Comparison of ENCODE assay signal across 25 cellular contexts in genomic region chr17:34710226-34710625, GRCh38.
DNase-seq lines count a peak whose midpoint lies in the region; ATAC-seq and TF ChIP-seq lines count a peak whose summit lies in the region.
"Had no signal": no experiment of that assay in that cellular context is flagged by ENCODE, and none has a peak within 500 bp of the region (broad histone marks: within the 10 kb centered on the region; RNA-seq: fewer than 3 reads in every experiment).

No MANE protein-coding gene starts in this region.

- peaks cover 2 to 3% of the 10 kb centered on the region in 2 experiments; a peak in 4 of 5 replicates for H3K9me3 Mint-ChIP-seq in H9
- peaks cover 7% of the 10 kb centered on the region for H3K9me3 Mint-ChIP-seq in chondrocyte (ENCODE audit: low read depth)
- peaks cover 0 to 2% (median 0%) of the 10 kb centered on the region in 7 donors for H3K9me3 Mint-ChIP-seq in CD14-positive monocyte

- no peak overlapping the region for H2BK20ac ChIP-seq in H9 (ENCODE audit: low read depth, low read length, poor library complexity, severe bottlenecking)

- DNase-seq in H9, result peak; percentile 10
- peak; percentile 69 for DNase-seq in chondrocyte (ENCODE audit: low spot score)
- peak; percentile 87 for DNase-seq in esophagus muscularis mucosa (ENCODE audit: extremely low spot score)
- no peak for DNase-seq in caudate nucleus (lab: John Stamatoyannopoulos, UW)
- DNase-seq in AML-193 (lab: John Stamatoyannopoulos, UW), result no peak
- no peak for DNase-seq in CD14-positive monocyte (ENCODE audit: low spot score)
- DNase-seq: 8988T; ACHN; CD4-positive, alpha-beta memory T cell; CD4-positive, CD25-positive, alpha-beta regulatory T cell; CD8-positive, alpha-beta memory T cell; COR-L47; DMS 273 treated with DMSO at 0.1 percent for 48 hours; DMS153; DMS53; DMS79; DND-41; EL; GDM1 had no signal

- H3K4me3 ChIP-seq in esophagus muscularis mucosa, result no peak overlapping the region
- H3K4me3 ChIP-seq in neural cell (ENCODE audit: low read length), result no peak overlapping the region
- H3K4me3 ChIP-seq: BLaER1 treated with 17β-estradiol and CSF1 and Interleukin-3, amounts not matched to agents 10 nM and 100 nM; GM12878 had no signal

- H3K4me3 Mint-ChIP-seq in H9, result no peak overlapping the region
- no peak overlapping the region for H3K4me3 Mint-ChIP-seq in chondrocyte (ENCODE audit: unreplicated experiment)
- no peak overlapping the region for H3K4me3 Mint-ChIP-seq in CD14-positive monocyte
- H3K4me3 Mint-ChIP-seq: B cell; CD4-positive, alpha-beta memory T cell; CD4-positive, CD25-positive, alpha-beta regulatory T cell; CD8-positive, alpha-beta memory T cell had no signal

- no peak overlapping the region for H2BK120ac ChIP-seq in H9 (ENCODE audit: low read depth, low read length, poor library complexity, severe bottlenecking)

- no peak overlapping the region for H3K4ac ChIP-seq in H9 (ENCODE audit: low read depth, low read length)

- H3K56ac ChIP-seq in H9 (ENCODE audit: insufficient read length, low read depth, low read length), result no peak overlapping the region

- H3K27ac ChIP-seq in H9 (ENCODE audit: insufficient read length, low read depth, low read length) (no peak overlapping the region), esophagus muscularis mucosa (replicated peaks in 1 of 4) (no peak overlapping the region), neural cell (ENCODE audit: low read length) (peak overlapping the region; percentile 73), caudate nucleus (ENCODE audit: low read depth, low read length) (no peak overlapping the region)
- H3K27ac ChIP-seq: BLaER1 treated with 17β-estradiol and CSF1 and Interleukin-3, amounts not matched to agents 10 nM and 100 nM; C4-2B had no signal

- no peak for TF ChIP-seq RAD21 in neural cell (conservative IDR thresholded peaks at IDR 0.05)

- no peak overlapping the region for H2AK5ac ChIP-seq in H9 (ENCODE audit: insufficient read length, low read length)

- H3K27me3 Mint-ChIP-seq in H9 (ENCODE audit: low read depth) (peaks cover 38% of the 10 kb centered on the region), chondrocyte (ENCODE audit: low read depth) (peaks cover 6% of the 10 kb centered on the region), CD14-positive monocyte (ENCODE audit: low read depth in 3 of 3) (peaks cover 4% of the 10 kb centered on the region in 3 donors)

- H3K4me2 ChIP-seq in H9 (ENCODE audit: insufficient read depth, insufficient read length, low read length) (no peak overlapping the region), neural cell (ENCODE audit: low read length) (no peak overlapping the region)
- H3K4me2 ChIP-seq: BLaER1 treated with 17β-estradiol and CSF1 and Interleukin-3, amounts not matched to agents 10 nM and 100 nM had no signal

- no peak overlapping the region for H3T11ph ChIP-seq in H9 (ENCODE audit: low read length)

- TF ChIP-seq CTCF in H9 (conservative IDR thresholded peaks at IDR 0.05), result no peak
- no peak for TF ChIP-seq CTCF in chondrocyte (IDR thresholded peaks at IDR 0.05)
- TF ChIP-seq CTCF in esophagus muscularis mucosa (IDR thresholded peaks at IDR 0.05), result no peak
- no peak for TF ChIP-seq CTCF in neural cell (IDR thresholded peaks at IDR 0.05; ENCODE audit: poor library complexity, severe bottlenecking)
- no peak for TF ChIP-seq CTCF in CD14-positive monocyte (IDR thresholded peaks at IDR 0.05)

- H3K14ac ChIP-seq in H9 (ENCODE audit: insufficient read depth, low read length), result no peak overlapping the region

- no peaks in the 10 kb centered on the region for H3K36me3 ChIP-seq in esophagus muscularis mucosa
- H3K36me3 ChIP-seq in neural cell (ENCODE audit: insufficient read depth, low read length), result no peaks in the 10 kb centered on the region
- H3K36me3 ChIP-seq: BLaER1 treated with 17β-estradiol and CSF1 and Interleukin-3, amounts not matched to agents 10 nM and 100 nM had no signal

- TF ChIP-seq POLR2A in esophagus muscularis mucosa (IDR thresholded peaks at IDR 0.05; ENCODE audit: low read depth), result no peak

- no peak overlapping the region for H4K91ac ChIP-seq in H9 (ENCODE audit: insufficient read length, low read depth, low read length)

- H3K9me2 ChIP-seq in neural cell (ENCODE audit: insufficient read depth, low read length), result no peaks in the 10 kb centered on the region

- no peak for ATAC-seq in GM21529 (IDR thresholded peaks at IDR 0.05; ENCODE audit: unreplicated experiment)
- ATAC-seq: GM12878 had no signal

- intact Hi-C loops in esophagus muscularis mucosa (cut with DNase I) (no loop called here), CD14-positive monocyte (cut with micrococcal nuclease) (no loop called here)

- H3K27ac Mint-ChIP-seq in H9 (no peak overlapping the region), chondrocyte (ENCODE audit: unreplicated experiment) (no peak overlapping the region), CD14-positive monocyte (no peak overlapping the region)
- H3K27ac Mint-ChIP-seq: B cell; CD4-positive, alpha-beta memory T cell; CD4-positive, CD25-positive, alpha-beta regulatory T cell; CD8-positive, alpha-beta memory T cell had no signal

- H3F3A ChIP-seq in neural cell (ENCODE audit: insufficient read depth, low read length, poor library complexity, severe bottlenecking), result no peaks in the 10 kb centered on the region

- no peaks in the 10 kb centered on the region; a peak in 1 of 7 replicates for H3K36me3 Mint-ChIP-seq in H9 (ENCODE audit: insufficient read depth in 1 of 3, low read depth in 3 of 3)
- no peaks in the 10 kb centered on the region for H3K36me3 Mint-ChIP-seq in chondrocyte (ENCODE audit: low read depth)
- no peaks in the 10 kb centered on the region for H3K36me3 Mint-ChIP-seq in CD14-positive monocyte
- H3K36me3 Mint-ChIP-seq: CD4-positive, alpha-beta memory T cell; CD4-positive, CD25-positive, alpha-beta regulatory T cell; CD8-positive, alpha-beta memory T cell had no signal

- WGBS in H9 (ENCODE audit: extremely low coverage, insufficient read length, low lambda C conversion rate), result no CpG with 5 or more reads among the region's 3 CpGs
- whole genome bisulfite sequencing in esophagus muscularis mucosa, result 83% methylated on average over 2 of the region's 3 CpGs

- no peak overlapping the region for H2BK15ac ChIP-seq in H9 (ENCODE audit: low read depth, low read length)

- no peak overlapping the region for H3K23ac ChIP-seq in H9 (ENCODE audit: insufficient read length, low read depth, low read length)

- no peak for TF ChIP-seq EP300 in esophagus muscularis mucosa (IDR thresholded peaks at IDR 0.05)
- no peak for TF ChIP-seq EP300 in neural cell (conservative IDR thresholded peaks at IDR 0.05; ENCODE audit: poor library complexity, severe bottlenecking)

- H2AFZ ChIP-seq in H9 (ENCODE audit: low read length), result no peak overlapping the region
- no peak overlapping the region for H2AFZ ChIP-seq in neural cell (ENCODE audit: low read depth, low read length)

- H3K79me2 ChIP-seq in H9 (ENCODE audit: insufficient read depth, low read length) (no peaks in the 10 kb centered on the region), neural cell (replicated peaks; ENCODE audit: insufficient read depth, low read length) (no peaks in the 10 kb centered on the region)

- no peaks in the 10 kb centered on the region; the same call in 1 of the 2 replicates for H3K27me3 ChIP-seq in H9 (ENCODE audit: insufficient read depth, low read length)
- H3K27me3 ChIP-seq in esophagus muscularis mucosa, result peaks cover 0 to 57% (median 0%) of the 10 kb centered on the region in 4 donors
- no peaks in the 10 kb centered on the region for H3K27me3 ChIP-seq in neural cell (ENCODE audit: insufficient read depth, low read depth, low read length)
- H3K27me3 ChIP-seq: BLaER1 treated with 17β-estradiol and CSF1 and Interleukin-3, amounts not matched to agents 10 nM and 100 nM had no signal

- H3K4me1 Mint-ChIP-seq in H9, result no peaks in the 10 kb centered on the region
- no peaks in the 10 kb centered on the region for H3K4me1 Mint-ChIP-seq in chondrocyte (ENCODE audit: low read depth)
- no peaks in the 10 kb centered on the region for H3K4me1 Mint-ChIP-seq in CD14-positive monocyte
- H3K4me1 Mint-ChIP-seq: B cell; CD4-positive, alpha-beta memory T cell; CD4-positive, CD25-positive, alpha-beta regulatory T cell; CD8-positive, alpha-beta memory T cell had no signal

- no peak overlapping the region for H4K5ac ChIP-seq in H9 (ENCODE audit: insufficient read length, low read depth, low read length)

- H3K79me1 ChIP-seq in H9 (ENCODE audit: insufficient read depth, low read depth, low read length, poor library complexity, severe bottlenecking), result no peaks in the 10 kb centered on the region

- H2BK5ac ChIP-seq in H9 (ENCODE audit: insufficient read length, low read length), result no peak overlapping the region

- H2BK12ac ChIP-seq in H9 (ENCODE audit: insufficient read length, low read depth, low read length), result no peak overlapping the region

- H3K23me2 ChIP-seq in H9 (ENCODE audit: insufficient read length, low read depth, low read length, poor library complexity, severe bottlenecking), result no peaks in the 10 kb centered on the region

- no peaks in the 10 kb centered on the region for H4K20me1 ChIP-seq in H9 (ENCODE audit: control insufficient read depth, insufficient read depth, insufficient read length)
- H4K20me1 ChIP-seq in neural cell (ENCODE audit: insufficient read depth), result no peaks in the 10 kb centered on the region

- no peak overlapping the region for H4K8ac ChIP-seq in H9 (replicated peaks; ENCODE audit: insufficient read length, low read depth, low read length)

- H3K4me1 ChIP-seq in H9 (ENCODE audit: insufficient read depth, low read length), result no peaks in the 10 kb centered on the region; the same call in 1 of the 2 replicates
- H3K4me1 ChIP-seq in esophagus muscularis mucosa, result no peaks in the 10 kb centered on the region
- H3K4me1 ChIP-seq: BLaER1 treated with 17β-estradiol and CSF1 and Interleukin-3, amounts not matched to agents 10 nM and 100 nM had no signal

- H3K9me3 ChIP-seq in H9 (ENCODE audit: control insufficient read depth, low read depth, low read length) (no peaks in the 10 kb centered on the region), esophagus muscularis mucosa (no peaks in the 10 kb centered on the region), neural cell (ENCODE audit: low read length) (no peaks in the 10 kb centered on the region)
- H3K9me3 ChIP-seq: BLaER1 treated with 17β-estradiol and CSF1 and Interleukin-3, amounts not matched to agents 10 nM and 100 nM had no signal

- H3K18ac ChIP-seq in H9 (ENCODE audit: insufficient read length, low read depth, low read length), result no peak overlapping the region

- no peak overlapping the region for H3K9ac ChIP-seq in H9 (ENCODE audit: extremely low read depth, insufficient read length, low read length)
- H3K9ac ChIP-seq in neural cell (ENCODE audit: low read length), result peak overlapping the region; percentile 38
- H3K9ac ChIP-seq: BLaER1 treated with 17β-estradiol and CSF1 and Interleukin-3, amounts not matched to agents 10 nM and 100 nM had no signal

TF ChIP-seq in neural cell, 6 proteins besides CTCF, POLR2A, EP300 and RAD21 (continues in another document):
- TF ChIP-seq SMC3 (conservative IDR thresholded peaks at IDR 0.05; ENCODE audit: poor library complexity), result no peak
- TF ChIP-seq TAF1 (IDR thresholded peaks at IDR 0.05; ENCODE audit: low read depth), result no peak

Comparison
In these comparisons a context has a peak if more than half of its experiments do, and no peak if none do; other contexts are left out.
1. DNase-seq: peak in H9 (single experiment), chondrocyte (single experiment) and esophagus muscularis mucosa (single experiment); none in caudate nucleus (0 of 61), AML-193 (0 of 2) and CD14-positive monocyte (single experiment).